ENCODE assay signal across 14 cellular contexts in the genomic region with DNA sequence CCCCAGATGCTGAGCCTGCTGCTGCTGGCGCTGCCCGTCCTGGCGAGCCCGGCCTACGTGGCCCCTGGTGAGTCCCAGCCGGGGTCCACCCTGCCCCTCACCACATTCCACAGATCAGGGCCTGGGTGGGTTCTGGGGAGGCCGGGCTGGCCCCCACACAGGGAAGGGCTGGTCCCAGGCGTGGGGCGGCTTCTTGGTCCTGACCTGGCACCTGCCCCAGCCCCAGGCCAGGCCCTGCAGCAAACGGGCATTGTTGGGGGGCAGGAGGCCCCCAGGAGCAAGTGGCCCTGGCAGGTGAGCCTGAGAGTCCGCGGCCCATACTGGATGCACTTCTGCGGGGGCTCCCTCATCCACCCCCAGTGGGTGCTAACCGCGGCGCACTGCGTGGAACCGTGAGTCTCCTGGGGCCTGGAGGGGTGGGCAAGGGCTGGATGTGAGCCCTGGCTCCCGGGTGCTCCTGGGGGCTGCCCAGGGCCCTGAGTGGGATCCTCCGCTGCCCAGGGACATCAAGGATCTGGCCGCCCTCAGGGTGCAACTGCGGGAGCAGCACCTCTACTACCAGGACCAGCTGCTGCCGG. TPM values are rescaled to one million over a fixed set of nuclear protein-coding genes. Genes with fewer than 3 reads are reported as not detected.
DNase-seq lines count a peak whose midpoint lies in the region; ATAC-seq, FAIRE-seq and TF ChIP-seq lines count a peak whose summit lies in the region.
"Not testable (repeated sequence)": the region's sequence is repeated elsewhere in the genome, so short reads cannot be mapped to it uniquely, and the experiment has no call there.
"Had no signal": no experiment of that assay in that cellular context is flagged by ENCODE, and none has a peak within 500 bp of the region (broad histone marks: within the 10 kb centered on the region; RNA-seq: fewer than 3 reads in every experiment).

No MANE protein-coding gene starts in this region.

- H3K36me3 ChIP-seq in RWPE2 (ENCODE audit: low read depth); spleen: not testable (repeated sequence)

- not testable (repeated sequence) for H3K27ac ChIP-seq in A549; RWPE2 (ENCODE audit: poor library complexity, severe bottlenecking); spleen

- H3K36me3 Mint-ChIP-seq in natural killer cell treated with Interleukin-12 subunit alpha and Interleukin-12 subunit beta and Interleukin-15 and Interleukin-18, amount 100 ng/mL, for 72 hours, result not testable (repeated sequence)

- not testable (repeated sequence) for H3K4me2 ChIP-seq in A549

- not testable (repeated sequence) for FAIRE-seq in A549 (lab: Jason Lieb, UNC)

- TF ChIP-seq CTCF in A549 (IDR thresholded peaks at IDR 0.05); RWPE2 (IDR thresholded peaks at IDR 0.05; ENCODE audit: poor library complexity, severe bottlenecking); spleen (IDR thresholded peaks at IDR 0.05 in 8 of 11, conservative IDR thresholded peaks at IDR 0.05 in 3 of 11): not testable (repeated sequence)

- DNase-seq in A549 (ENCODE audit: low read depth in 1 of 2, low spot score in 1 of 2); stimulated activated naive CD8-positive, alpha-beta T cell treated with anti-CD3 and anti-CD28 coated beads, Interleukin-15, amount 100 ng/mL, for 72 hours: not testable (repeated sequence)
- DNase-seq in RWPE2 (ENCODE audit: low spot score), result peak; percentile 54
- peak; percentile 55 for DNase-seq in activated effector memory CD4-positive, alpha-beta T cell treated with anti-CD3 and anti-CD28 coated beads, Interleukin-2, amount 50 U/mL, for 16 hours
- peak; percentile 28 for DNase-seq in Right ventricle myocardium superior
- DNase-seq in natural killer cell treated with Interleukin-12 subunit alpha and Interleukin-12 subunit beta and Interleukin-15 and Interleukin-18, amount 100 ng/mL, for 72 hours (ENCODE audit: low spot score), result peak; percentile 53
- peak; percentile 66 for DNase-seq in spleen

- not testable (repeated sequence) for TF ChIP-seq POLR2A in A549 (IDR thresholded peaks at IDR 0.05; ENCODE audit: low read length); spleen (IDR thresholded peaks at IDR 0.05)

- not testable (repeated sequence) for H3K9me3 Mint-ChIP-seq in natural killer cell treated with Interleukin-12 subunit alpha and Interleukin-12 subunit beta and Interleukin-15 and Interleukin-18, amount 100 ng/mL, for 72 hours; stimulated activated naive CD8-positive, alpha-beta T cell treated with anti-CD3 and anti-CD28 coated beads, Interleukin-15, amount 100 ng/mL, for 72 hours

- not testable (repeated sequence) for H3K4me1 Mint-ChIP-seq in natural killer cell treated with Interleukin-12 subunit alpha and Interleukin-12 subunit beta and Interleukin-15 and Interleukin-18, amount 100 ng/mL, for 72 hours (ENCODE audit: low read depth in 2 of 2)
- H3K4me1 Mint-ChIP-seq in stimulated activated naive CD8-positive, alpha-beta T cell treated with anti-CD3 and anti-CD28 coated beads, Interleukin-15, amount 100 ng/mL, for 72 hours, result peaks cover 12% of the 10 kb centered on the region

- intact Hi-C loops in Right ventricle myocardium superior (cut with DNase I); spleen (cut with DNase I; ENCODE audit: low total_unique reads): not testable (repeated sequence)

- ATAC-seq in A549, result peak; percentile 1; a peak in 1 of 6 replicates
- not testable (repeated sequence) for ATAC-seq in RWPE2 (ENCODE audit: low read depth)
- peak; percentile 13 for ATAC-seq in Right ventricle myocardium superior (ENCODE audit: poor library complexity)
- peak in 1 of 2 donors; percentile 8 for ATAC-seq in natural killer cell treated with Interleukin-12 subunit alpha and Interleukin-12 subunit beta and Interleukin-15 and Interleukin-18, amount 100 ng/mL, for 72 hours
- peak; percentile 13 for ATAC-seq in stimulated activated naive CD8-positive, alpha-beta T cell treated with anti-CD3 and anti-CD28 coated beads, Interleukin-15, amount 100 ng/mL, for 72 hours

- not testable (repeated sequence) for H3K9me3 ChIP-seq in A549; RWPE2 (ENCODE audit: severe bottlenecking); spleen

- H3K4me3 Mint-ChIP-seq in natural killer cell treated with Interleukin-12 subunit alpha and Interleukin-12 subunit beta and Interleukin-15 and Interleukin-18, amount 100 ng/mL, for 72 hours; stimulated activated naive CD8-positive, alpha-beta T cell treated with anti-CD3 and anti-CD28 coated beads, Interleukin-15, amount 100 ng/mL, for 72 hours: not testable (repeated sequence)

- not testable (repeated sequence) for H3K4me3 ChIP-seq in A549; RWPE2 (ENCODE audit: severe bottlenecking); spleen

- TF ChIP-seq EP300 in A549 (IDR thresholded peaks at IDR 0.05), result not testable (repeated sequence)

- not testable (repeated sequence) for H3K4me1 ChIP-seq in A549; RWPE2 (ENCODE audit: insufficient read depth, poor library complexity, severe bottlenecking)
- peaks cover 0 to 17% (median 9%) of the 10 kb centered on the region in 6 donors for H3K4me1 ChIP-seq in spleen

- POLR2A ChIA-PET in A549 (lab: Yijun Ruan, JAX), result not testable (repeated sequence)

- WGBS in A549 (ENCODE audit: missing lambda C conversion rate), result 70% methylated on average over 9 of the region's 23 CpGs
- 78 to 88% (median 83%) methylated on average over 4 to 23 of the region's 23 CpGs for WGBS in spleen, 5 donors

- CTCF ChIA-PET in A549 (lab: Yijun Ruan, JAX), result interaction anchor here (1.5 kb wide), 1 partner anchor 197 kb away, joined by 4 read pairs; no protein-coding TSS in a partner anchor

- H3K27ac Mint-ChIP-seq in natural killer cell treated with Interleukin-12 subunit alpha and Interleukin-12 subunit beta and Interleukin-15 and Interleukin-18, amount 100 ng/mL, for 72 hours; stimulated activated naive CD8-positive, alpha-beta T cell treated with anti-CD3 and anti-CD28 coated beads, Interleukin-15, amount 100 ng/mL, for 72 hours: not testable (repeated sequence)

- H3K27me3 ChIP-seq in RWPE2 (ENCODE audit: insufficient read depth, poor library complexity, severe bottlenecking) (peaks cover 23% of the 10 kb centered on the region), spleen (replicated peaks in 1 of 7) (peaks cover 0 to 62% (median 35%) of the 10 kb centered on the region in 7 donors)

- TF ChIP-seq RAD21 in A549 (conservative IDR thresholded peaks at IDR 0.05 in 1 of 2, IDR thresholded peaks at IDR 0.05 in 1 of 2), result not testable (repeated sequence)

- H3K27me3 Mint-ChIP-seq in natural killer cell treated with Interleukin-12 subunit alpha and Interleukin-12 subunit beta and Interleukin-15 and Interleukin-18, amount 100 ng/mL, for 72 hours, result not testable (repeated sequence)
- H3K27me3 Mint-ChIP-seq in stimulated activated naive CD8-positive, alpha-beta T cell treated with anti-CD3 and anti-CD28 coated beads, Interleukin-15, amount 100 ng/mL, for 72 hours, result peaks cover 34% of the 10 kb centered on the region

RNA-seq across cellular contexts. Expression of a gene that starts 0.5 kb away (rescaled TPM):
- polyA plus RNA-seq in A549 (2011; rRNA removed) (not detected in 2 replicates), A549 (2017; fragmentation: RNase III; extraction: RNeasy Plus Mini Kit Qiagen cat#74134 plus additional on column Dnase treatment) (not detected in 3 replicates), spleen (under 1 TPM in 1 of 3 donors, not detected in 2; 0.11 TPM)
- polyA plus RNA-seq in A549 (2012; cell fraction: cytosol; rRNA removed), result not detected in 2 replicates
- not detected in 2 replicates for polyA plus RNA-seq in A549 (2012; cell fraction: nucleus; rRNA removed)
- not detected in 2 replicates for polyA minus RNA-seq in A549 (2011; rRNA and poly(A)+ RNA removed)
- total RNA-seq in Right ventricle myocardium superior (0.51 TPM), spleen (under 1 TPM in 1 of 7 donors, not detected in 6; 0.76 TPM)
- total RNA-seq in natural killer cell treated with Interleukin-12 subunit alpha and Interleukin-12 subunit beta and Interleukin-15 and Interleukin-18, amount 100 ng/mL, for 72 hours, result not detected
- total RNA-seq: A172; Caco-2; Calu3; CD4-positive, alpha-beta T cell; CD8-positive, alpha-beta T cell had no signal
- polyA plus RNA-seq: AG04450 had no signal

RNA-seq across cellular contexts. Expression of a gene that starts 15.9 kb away (rescaled TPM):
- polyA plus RNA-seq in A549 (2011; rRNA removed) (not detected in 2 replicates), A549 (2017; fragmentation: RNase III; extraction: RNeasy Plus Mini Kit Qiagen cat#74134 plus additional on column Dnase treatment) (not detected in 3 replicates), spleen (under 1 TPM; 0.26 to 0.65 (median 0.59) TPM)
- 0.04 TPM in 1 of 2 replicates, not detected in the other for polyA plus RNA-seq in A549 (2012; cell fraction: cytosol; rRNA removed)
- not detected in 2 replicates for polyA plus RNA-seq in A549 (2012; cell fraction: nucleus; rRNA removed)
- not detected in 2 replicates for polyA minus RNA-seq in A549 (2011; rRNA and poly(A)+ RNA removed)
- total RNA-seq in Right ventricle myocardium superior (7.1 TPM), spleen (10 to 100 TPM in 2 of 7 donors, 1 to 10 TPM in 3, under 1 TPM in 1, not detected in 1; 0.60 to 17.9 (median 1.8) TPM)
- total RNA-seq in natural killer cell treated with Interleukin-12 subunit alpha and Interleukin-12 subunit beta and Interleukin-15 and Interleukin-18, amount 100 ng/mL, for 72 hours, result 1 to 10 TPM in 1 of 2 donors, not detected in 1; 6.6 TPM
- total RNA-seq: Caco-2; Calu3; CD8-positive, alpha-beta T cell had no signal
- polyA plus RNA-seq: AG04450 had no signal

RNA-seq across cellular contexts. Expression of a gene that starts 26.4 kb away (rescaled TPM):
- polyA plus RNA-seq in A549 (2011; rRNA removed) (not detected in 2 replicates), A549 (2017; fragmentation: RNase III; extraction: RNeasy Plus Mini Kit Qiagen cat#74134 plus additional on column Dnase treatment) (not detected in 3 replicates), spleen (under 1 TPM in 2 of 3 donors, not detected in 1; 0.29 to 0.50 TPM)
- not detected in 2 replicates for polyA plus RNA-seq in A549 (2012; cell fraction: cytosol; rRNA removed)
- 0.06 TPM in 1 of 2 replicates, not detected in the other for polyA plus RNA-seq in A549 (2012; cell fraction: nucleus; rRNA removed)
- not detected in 2 replicates for polyA minus RNA-seq in A549 (2011; rRNA and poly(A)+ RNA removed)
- total RNA-seq in Right ventricle myocardium superior (10.1 TPM), spleen (1 to 10 TPM in 4 of 7 donors, not detected in 3; 1.1 to 8.2 (median 4.5) TPM)
- total RNA-seq in natural killer cell treated with Interleukin-12 subunit alpha and Interleukin-12 subunit beta and Interleukin-15 and Interleukin-18, amount 100 ng/mL, for 72 hours, result 1 to 10 TPM in 1 of 2 donors, not detected in 1; 1.0 TPM
- total RNA-seq: A172; Caco-2; Calu3; CD4-positive, alpha-beta T cell; CD8-positive, alpha-beta T cell had no signal
- polyA plus RNA-seq: AG04450 had no signal

RNA-seq across cellular contexts. Expression of a gene that starts 31.3 kb away (rescaled TPM):
- not detected in 2 replicates for polyA plus RNA-seq in A549 (2011; rRNA removed)
- polyA plus RNA-seq in A549 (2012; cell fraction: cytosol; rRNA removed), result 0.13 and 0.14 TPM in 2 replicates
- polyA plus RNA-seq in A549 (2012; cell fraction: nucleus; rRNA removed), result 0.23 TPM in 2 replicates
- 0.08 TPM in 1 of 3 replicates, not detected in the others for polyA plus RNA-seq in A549 (2017; fragmentation: RNase III; extraction: RNeasy Plus Mini Kit Qiagen cat#74134 plus additional on column Dnase treatment)
- not detected in 2 replicates for polyA minus RNA-seq in A549 (2011; rRNA and poly(A)+ RNA removed)
- 0.19 TPM for total RNA-seq in Right ventricle myocardium superior
- 1 to 10 TPM in 1 of 2 donors, not detected in 1; 1.3 TPM for total RNA-seq in natural killer cell treated with Interleukin-12 subunit alpha and Interleukin-12 subunit beta and Interleukin-15 and Interleukin-18, amount 100 ng/mL, for 72 hours
- total RNA-seq in spleen, result under 1 TPM in 1 of 7 donors, not detected in 6; 0.46 TPM
- polyA plus RNA-seq in spleen, result not detected
- total RNA-seq: A673; Caco-2; Calu3; CD4-positive, alpha-beta T cell; CD8-positive, alpha-beta T cell had no signal
- polyA plus RNA-seq: AG04450 had no signal

RNA-seq across cellular contexts. Expression of a gene that starts 53.1 kb away (rescaled TPM):
- polyA plus RNA-seq in A549 (2011; rRNA removed) (131 and 170 TPM in 2 replicates), A549 (2017; fragmentation: RNase III; extraction: RNeasy Plus Mini Kit Qiagen cat#74134 plus additional on column Dnase treatment) (207 to 210 TPM (median 208 TPM) in 3 replicates), spleen (10 to 100 TPM; 78.1 to 94.9 (median 83.7) TPM)
- 90.3 and 102 TPM in 2 replicates for polyA plus RNA-seq in A549 (2012; cell fraction: cytosol; rRNA removed)
- 160 and 187 TPM in 2 replicates for polyA plus RNA-seq in A549 (2012; cell fraction: nucleus; rRNA removed)
- 71.2 and 83.1 TPM in 2 replicates for polyA minus RNA-seq in A549 (2011; rRNA and poly(A)+ RNA removed)
- total RNA-seq in Right ventricle myocardium superior (77.2 TPM), spleen (100 to 1,000 TPM; 101 to 142 (median 129) TPM)
- 100 to 1,000 TPM; 202 to 246 TPM for total RNA-seq in natural killer cell treated with Interleukin-12 subunit alpha and Interleukin-12 subunit beta and Interleukin-15 and Interleukin-18, amount 100 ng/mL, for 72 hours
